ENCODE assay signal across 21 cellular contexts in genomic region chr2:23388292-23388691, GRCh38.
"Had no signal": no experiment of that assay in that cellular context is flagged by ENCODE, and none has a peak within 500 bp of the region (broad histone marks: within the 10 kb centered on the region; RNA-seq: fewer than 3 reads in every experiment).

No MANE protein-coding gene starts in this region.

- H3K4me1 ChIP-seq: colonic mucosa, pancreas had no signal

- FAIRE-seq: bronchial epithelial cell, pancreas had no signal

- H3K36me3 ChIP-seq: colonic mucosa, heart right ventricle, pancreas, upper lobe of right lung had no signal

- H3K27me3 ChIP-seq: gastroesophageal sphincter had no signal

- H3K27ac ChIP-seq: colonic mucosa, epithelial cell of prostate, gastroesophageal sphincter, heart right ventricle, pancreas, psoas muscle, upper lobe of right lung had no signal

- H3K9me3 ChIP-seq: colonic mucosa, gastroesophageal sphincter, heart right ventricle, pancreas, psoas muscle, upper lobe of right lung had no signal

- H3K4me3 ChIP-seq: colonic mucosa, heart right ventricle, lung, pancreas, upper lobe of right lung had no signal

- DNase-seq: activated CD4-positive, alpha-beta memory T cell treated with anti-CD3 and anti-CD28 coated beads, Interleukin-2, amount 10 ng/mL, durations not matched to agents 7 days and 5 days; activated CD4-positive, alpha-beta T cell treated with anti-CD3 and anti-CD28 coated beads, Interleukin-2, amount 10 ng/mL, durations not matched to agents 24 days and 14 days; activated effector memory CD4-positive, alpha-beta T cell treated with Interleukin-2 at 50 U/mL for 16 hours; activated naive CD4-positive, alpha-beta T cell treated with anti-CD3 and anti-CD28 coated beads for 36 hours; activated naive CD8-positive, alpha-beta T cell treated with anti-CD3 and anti-CD28 coated beads, Interleukin-2, amount 10 ng/mL, durations not matched to agents 7 days and 5 days; activated T-cell treated with anti-CD3 and anti-CD28 coated beads, Interleukin-2, amount 50 U/mL, for 72 hours; amniotic stem cell; colonic mucosa; endodermal cell; heart right ventricle; naive thymus-derived CD4-positive, alpha-beta T cell; pancreas; psoas muscle; right cardiac atrium; stimulated activated CD4-positive, alpha-beta T cell treated with anti-CD3 and anti-CD28 coated beads, Interleukin-4, amount 100 ng/mL, for 24 hours; stimulated activated naive CD4-positive, alpha-beta T cell treated with Interleukin-2 at 50 U/mL for 16 hours; upper lobe of right lung had no signal
